11 cellular contexts compared by ENCODE assay signal in the genomic region with DNA sequence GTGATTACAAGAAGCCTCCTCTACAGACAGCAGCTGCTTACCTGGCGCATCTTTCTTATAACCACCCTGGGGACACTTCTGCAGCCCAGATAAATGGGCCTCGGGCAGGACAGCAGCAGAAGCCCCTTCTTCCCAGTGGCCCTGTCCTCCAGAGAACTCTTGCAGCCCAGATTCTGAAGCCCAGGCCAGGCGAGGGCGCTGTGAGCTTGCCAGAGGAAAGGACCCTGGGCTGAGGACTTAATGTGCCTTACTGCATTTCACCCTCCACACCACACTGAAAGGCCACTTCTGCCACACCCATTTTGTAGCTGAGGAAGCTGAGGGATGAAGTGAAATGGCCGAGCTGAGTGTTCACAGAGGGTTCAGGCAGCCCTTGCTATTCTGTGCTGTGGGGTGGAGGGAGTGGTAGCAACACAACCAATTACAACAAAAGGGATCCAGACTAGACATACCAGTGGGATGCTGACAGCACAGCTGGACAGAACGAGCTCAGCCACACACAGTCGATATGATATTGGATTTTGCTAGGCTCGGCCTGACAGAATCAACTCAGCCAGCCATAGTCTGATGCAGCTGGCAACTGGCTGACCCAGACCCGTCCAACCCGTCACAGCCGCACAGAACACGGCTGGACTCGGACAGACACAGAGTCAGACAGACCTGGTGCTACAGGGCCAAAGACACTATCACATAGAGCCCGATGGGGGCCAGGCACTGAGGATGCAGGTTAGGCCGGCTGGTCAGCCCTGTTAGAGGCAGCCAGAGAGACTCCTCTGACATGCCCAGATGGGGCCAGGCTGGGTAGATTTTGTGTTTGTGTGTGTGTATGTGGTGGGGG. TPM values are rescaled to one million over a fixed set of nuclear protein-coding genes. Genes with fewer than 3 reads are reported as not detected.
DNase-seq lines count a peak whose midpoint lies in the region; ATAC-seq, FAIRE-seq and TF ChIP-seq lines count a peak whose summit lies in the region.
"Had no signal": no experiment of that assay in that cellular context is flagged by ENCODE, and none has a peak within 500 bp of the region (broad histone marks: within the 10 kb centered on the region; RNA-seq: fewer than 3 reads in every experiment).

No MANE protein-coding gene starts in this region.

- H3K4me1 ChIP-seq in right atrium auricular region (peaks cover 0 to 17% of the 10 kb centered on the region in 2 donors), OCI-LY3 (ENCODE audit: low read length) (peaks cover 6% of the 10 kb centered on the region)

- no peak overlapping the region for H3K27ac ChIP-seq in right atrium auricular region
- H3K27ac ChIP-seq in OCI-LY3 (ENCODE audit: low read length) = no peak overlapping the region
- H3K27ac ChIP-seq: neutrophil had no signal

- no peak overlapping the region for H2AFZ ChIP-seq in OCI-LY3 (ENCODE audit: low read depth, low read length)

- no peak for TF ChIP-seq CTCF in right atrium auricular region (IDR thresholded peaks at IDR 0.05)
- peak; percentile 42 for TF ChIP-seq CTCF in OCI-LY3 (IDR thresholded peaks at IDR 0.05; ENCODE audit: low read depth, low read length)

- no peak overlapping the region for H3K4me2 ChIP-seq in OCI-LY3 (ENCODE audit: low read length)

- H3K9me3 ChIP-seq in right atrium auricular region = no peaks in the 10 kb centered on the region
- H3K9me3 ChIP-seq in OCI-LY3 (ENCODE audit: insufficient read depth, low read length) = no peaks in the 10 kb centered on the region
- H3K9me3 ChIP-seq: neutrophil had no signal

- H3K36me3 ChIP-seq in right atrium auricular region = peaks cover 51% of the 10 kb centered on the region
- H3K36me3 ChIP-seq in OCI-LY3 (replicated peaks; ENCODE audit: low read depth, low read length) = no peaks in the 10 kb centered on the region
- H3K36me3 ChIP-seq: neutrophil had no signal

- H3K4me3 ChIP-seq in right atrium auricular region (no peak overlapping the region), OCI-LY3 (ENCODE audit: low read length) (no peak overlapping the region)

- peak; percentile 32 for FAIRE-seq in urothelium cell line (lab: Jason Lieb, UNC)

- no peak overlapping the region for H3K9ac ChIP-seq in OCI-LY3 (ENCODE audit: low read length)

- no peaks in the 10 kb centered on the region for H4K20me1 ChIP-seq in OCI-LY3 (ENCODE audit: insufficient read depth, low read length)

- ATAC-seq in left ventricle myocardium superior = no peak
- ATAC-seq in HG02981 (IDR thresholded peaks at IDR 0.05; ENCODE audit: unreplicated experiment) = no peak
- no peak for ATAC-seq in HG02759 (IDR thresholded peaks at IDR 0.05; ENCODE audit: unreplicated experiment)
- ATAC-seq: stimulated activated memory B cell treated with anti-CD40 and anti-IgM and Interleukin-4, amounts not matched to agents 10 μg/mL and 1 μg/mL and 100 μg/mL, for 72 hours had no signal

- peak; percentile 58 for DNase-seq in right atrium auricular region (ENCODE audit: low spot score)
- no peak for DNase-seq in left ventricle myocardium superior
- DNase-seq in fibroblast of gingiva (ENCODE audit: low read depth) = peak; percentile 23
- DNase-seq in urothelium cell line (ENCODE audit: low spot score) = no peak
- no peak for DNase-seq in NCI-H128 (lab: John Stamatoyannopoulos, UW; ENCODE audit: unreplicated experiment)
- DNase-seq: DMS79 treated with DMSO at 0.1 percent for 48 hours had no signal

- no peaks in the 10 kb centered on the region for H3K27me3 ChIP-seq in right atrium auricular region
- no peaks in the 10 kb centered on the region for H3K27me3 ChIP-seq in OCI-LY3 (ENCODE audit: low read depth, low read length)
- H3K27me3 ChIP-seq: neutrophil had no signal

- intact Hi-C loops in left ventricle myocardium superior (cut with micrococcal nuclease) = no loop called here

- no peaks in the 10 kb centered on the region for H3K79me2 ChIP-seq in OCI-LY3 (ENCODE audit: low read length)

RNA-seq across cellular contexts. Expression of gene ACOX2, which starts 7.3 kb away (rescaled TPM):
- total RNA-seq in right atrium auricular region = 10 to 100 TPM; 11.5 to 30.2 TPM
- 41.4 TPM for total RNA-seq in left ventricle myocardium superior

RNA-seq across cellular contexts. Expression of gene KCTD6, which starts 37.8 kb away (rescaled TPM):
- total RNA-seq in right atrium auricular region (10 to 100 TPM in 1 of 2 donors, 1 to 10 TPM in 1; 9.5 to 10.6 TPM), left ventricle myocardium superior (8.5 TPM)

RNA-seq across cellular contexts. Expression of gene FAM107A, which starts 47.5 kb away (rescaled TPM):
- total RNA-seq in right atrium auricular region (10 to 100 TPM; 76.5 to 80.7 TPM), left ventricle myocardium superior (78.0 TPM)

Comparison
In these comparisons a context has a peak if more than half of its experiments do, and no peak if none do; other contexts are left out.
1. DNase-seq: peak in right atrium auricular region (single experiment) and fibroblast of gingiva (single experiment); none in left ventricle myocardium superior (single experiment), urothelium cell line (single experiment) and NCI-H128 (single experiment).